9 cellular contexts compared by ENCODE assay signal in genomic region chr19:984165-984967, GRCh38. TPM values are rescaled to one million over a fixed set of nuclear protein-coding genes. Genes with fewer than 3 reads are reported as not detected.
DNase-seq lines count a peak whose midpoint lies in the region; FAIRE-seq and TF ChIP-seq lines count a peak whose summit lies in the region.
"Had no signal": no experiment of that assay in that cellular context is flagged by ENCODE, and none has a peak within 500 bp of the region (broad histone marks: within the 10 kb centered on the region; RNA-seq: fewer than 3 reads in every experiment).

Gene WDR18, plus strand, starts transcription at chr19:984345. Its CDS starts 9 bp downstream, at chr19:984354.

- H3K4me1 ChIP-seq in BE2C (no peaks in the 10 kb centered on the region), endodermal cell (ENCODE audit: control insufficient read depth, insufficient read depth, low read length) (peaks cover 7% of the 10 kb centered on the region), mesodermal cell (ENCODE audit: control insufficient read depth, insufficient read depth, low read length, poor library complexity, severe bottlenecking) (peaks cover 15% of the 10 kb centered on the region)

- FAIRE-seq in GM19239 (lab: Jason Lieb, UNC): peak; percentile 93
- FAIRE-seq: endometrium had no signal

- peak within 1 kb of the TSS; percentile 98 for H3K27ac Mint-ChIP-seq in endodermal cell

- peak; percentile 95 for DNase-seq in BE2C
- peak; percentile 100 for DNase-seq in GM19239 (ENCODE audit: insufficient read length, low spot score)
- DNase-seq in HS-5 (ENCODE audit: low read depth): peak; percentile 43
- DNase-seq in NOMO-1 treated with DMSO at 0.1 percent for 48 hours (lab: John Stamatoyannopoulos, UW; ENCODE audit: unreplicated experiment): peak; percentile 80
- peak; percentile 73 for DNase-seq in activated CD8-positive, alpha-beta memory T cell treated with anti-CD3 and anti-CD28 coated beads, Interleukin-2, amount 50 U/mL, for 1 hour (ENCODE audit: extremely low read depth)
- peak; percentile 95 for DNase-seq in endodermal cell
- peak; percentile 83 for DNase-seq in stimulated activated CD8-positive, alpha-beta memory T cell treated with anti-CD3 and anti-CD28 coated beads, Interleukin-15, amount 100 ng/mL, for 24 hours (ENCODE audit: low read depth)

- H3K9me3 Mint-ChIP-seq in endodermal cell: no peaks in the 10 kb centered on the region

- peak within 1 kb of the TSS; percentile 96 for H3K4me3 Mint-ChIP-seq in endodermal cell

- peaks cover 13% of the 10 kb centered on the region for H3K36me3 Mint-ChIP-seq in endodermal cell (ENCODE audit: low read depth)

- no peaks in the 10 kb centered on the region for H3K27me3 Mint-ChIP-seq in endodermal cell (ENCODE audit: insufficient read depth)

- peak within 1 kb of the TSS; percentile 95 for H3K4me3 ChIP-seq in BE2C (ENCODE audit: low read depth, low read length)
- peak within 1 kb of the TSS; percentile 94 for H3K4me3 ChIP-seq in endodermal cell (ENCODE audit: low read length)
- H3K4me3 ChIP-seq in mesodermal cell (ENCODE audit: extremely low read depth, insufficient read depth, low read length, poor library complexity, severe bottlenecking): peak within 1 kb of the TSS; percentile 88

- H3K4me1 Mint-ChIP-seq in endodermal cell: peaks cover 11% of the 10 kb centered on the region

- H3K9me3 ChIP-seq in BE2C (no peaks in the 10 kb centered on the region), endodermal cell (ENCODE audit: control insufficient read depth, low read length) (no peaks in the 10 kb centered on the region), mesodermal cell (ENCODE audit: control insufficient read depth, low read length) (no peaks in the 10 kb centered on the region)

- H3K27ac ChIP-seq in endodermal cell (ENCODE audit: low read depth, low read length): peak within 1 kb of the TSS; percentile 83
- peak within 1 kb of the TSS; percentile 87 for H3K27ac ChIP-seq in mesodermal cell (ENCODE audit: low read depth, low read length, severe bottlenecking)

- H3K27me3 ChIP-seq in BE2C: no peaks in the 10 kb centered on the region
- no peaks in the 10 kb centered on the region for H3K27me3 ChIP-seq in endodermal cell (ENCODE audit: control insufficient read depth, insufficient read depth, low read length, poor library complexity, severe bottlenecking)

- H3K9ac ChIP-seq in endodermal cell (ENCODE audit: extremely low read depth, low read length, poor library complexity, severe bottlenecking): peak within 1 kb of the TSS; percentile 85

- WGBS in endodermal cell (ENCODE audit: insufficient coverage in 1 of 2, insufficient read length in 1 of 2), 2 experiments: 0% methylated on average over 5 to 78 of the region's 78 CpGs
- 1% methylated on average over 71 to 72 of the region's 78 CpGs for WGBS in mesodermal cell (ENCODE audit: insufficient coverage in 2 of 2), 2 experiments

- H3K36me3 ChIP-seq in BE2C: peaks cover 18% of the 10 kb centered on the region
- peaks cover 13% of the 10 kb centered on the region for H3K36me3 ChIP-seq in endodermal cell (ENCODE audit: control insufficient read depth, insufficient read depth, low read length)
- peaks cover 32% of the 10 kb centered on the region for H3K36me3 ChIP-seq in mesodermal cell (ENCODE audit: control insufficient read depth, insufficient read depth, low read length)

- no peak for TF ChIP-seq CTCF in BE2C (IDR thresholded peaks at IDR 0.05; ENCODE audit: low read depth, low read length)
- no peak for TF ChIP-seq CTCF in endodermal cell (conservative IDR thresholded peaks at IDR 0.05)

RNA-seq across cellular contexts. Expression of gene WDR18, which starts in this region (rescaled TPM):
- 247 TPM for polyA plus RNA-seq in BE2C (2012; ENCODE audit: insufficient read depth, insufficient read length, low read depth)
- 10 to 100 TPM; 68.6 to 85.6 TPM for total RNA-seq in endodermal cell
- polyA plus RNA-seq in endodermal cell (2013, experiment 1 of 2): 59.4 TPM
- 62.7 TPM for polyA plus RNA-seq in endodermal cell (2013, experiment 2 of 2)
- polyA plus RNA-seq in mesodermal cell (2013, experiment 1 of 2): 70.0 TPM
- polyA plus RNA-seq in mesodermal cell (2013, experiment 2 of 2): 54.2 TPM

Comparison
In these comparisons a context has a peak if more than half of its experiments do, and no peak if none do; other contexts are left out.
1. Peak in every context shown above with its lines: DNase-seq, H3K4me3 ChIP-seq and H3K27ac ChIP-seq.
2. DNase-seq: peak in every context shown above with its lines; median percentile 100 in GM19239; 95 in BE2C; 95 in endodermal cell; 83 in stimulated activated CD8-positive, alpha-beta memory T cell treated with anti-CD3 and anti-CD28 coated beads, Interleukin-15, amount 100 ng/mL, for 24 hours; 80 in NOMO-1 treated with DMSO at 0.1 percent for 48 hours; 73 in activated CD8-positive, alpha-beta memory T cell treated with anti-CD3 and anti-CD28 coated beads, Interleukin-2, amount 50 U/mL, for 1 hour; 43 in HS-5.